15 cellular contexts compared by ENCODE assay signal in genomic region chr1:112991721-112992120, GRCh38. TPM values are rescaled to one million over a fixed set of nuclear protein-coding genes. Genes with fewer than 3 reads are reported as not detected.
DNase-seq lines count a peak whose midpoint lies in the region; ATAC-seq and TF ChIP-seq lines count a peak whose summit lies in the region.
"Had no signal": no experiment of that assay in that cellular context is flagged by ENCODE, and none has a peak within 500 bp of the region (broad histone marks: within the 10 kb centered on the region; RNA-seq: fewer than 3 reads in every experiment).

No MANE protein-coding gene starts in this region.

- no peak overlapping the region for H3K9ac ChIP-seq in PC-3 (ENCODE audit: low read length)

- intact Hi-C loops in heart left ventricle (cut with DNase I): loop anchor here in 1 of 10 donors (5.0 kb wide), 1 partner anchor 36 kb away; no protein-coding TSS in a partner anchor
- intact Hi-C loops in cardiac septum (cut with DNase I): no loop called here
- intact Hi-C loops in PC-3 (cut with micrococcal nuclease): no loop called here

- H3K9me3 Mint-ChIP-seq in brain: no peaks in the 10 kb centered on the region

- CTCF ChIA-PET in PC-3 (lab: Charles Lee): interaction anchor here (0.6 kb wide), 1 partner anchor 50 kb away, joined by 4 read pairs; no protein-coding TSS in a partner anchor

- H3K4me3 Mint-ChIP-seq in brain: no peak overlapping the region

- ATAC-seq in heart left ventricle: peak in 1 of 4 donors; percentile 35
- no peak for ATAC-seq in GM18502 (IDR thresholded peaks at IDR 0.05; ENCODE audit: poor library complexity, unreplicated experiment)
- no peak for ATAC-seq in PC-3
- ATAC-seq in HG03565 (IDR thresholded peaks at IDR 0.05; ENCODE audit: unreplicated experiment): no peak

- whole genome bisulfite sequencing in heart left ventricle, 4 donors: 67 to 89% (median 80%) methylated on average over 3 of the region's 3 CpGs

- H3K4me1 Mint-ChIP-seq in brain: peaks cover 12% of the 10 kb centered on the region

- H2AFZ ChIP-seq in PC-3 (ENCODE audit: low read length): no peak overlapping the region

- no peaks in the 10 kb centered on the region for H4K20me1 ChIP-seq in PC-3 (ENCODE audit: low read length)

- POLR2A ChIA-PET in PC-3 (lab: Charles Lee; ENCODE audit: unreplicated experiment): no interaction called here

- no peak overlapping the region for H3K4me2 ChIP-seq in PC-3 (ENCODE audit: low read length)

- H3K4me1 ChIP-seq in heart left ventricle (peaks cover 0 to 49% (median 9%) of the 10 kb centered on the region in 12 donors), PC-3 (ENCODE audit: insufficient read depth, low read length) (peaks cover 23% of the 10 kb centered on the region)
- H3K4me1 ChIP-seq: HAP-1 had no signal

- no peaks in the 10 kb centered on the region for H3K27me3 ChIP-seq in heart left ventricle
- no peaks in the 10 kb centered on the region for H3K27me3 ChIP-seq in PC-3 (ENCODE audit: low read length)

- TF ChIP-seq CTCF in heart left ventricle (IDR thresholded peaks at IDR 0.05): no peak
- no peak for TF ChIP-seq CTCF in brain (conservative IDR thresholded peaks at IDR 0.05)
- no peak for TF ChIP-seq CTCF in PC-3 (conservative IDR thresholded peaks at IDR 0.05; ENCODE audit: low read depth, low read length)

- H3K27ac ChIP-seq in heart left ventricle (peak overlapping the region in 9 of 12 donors; percentile 5 to 94 (median 83)), PC-3 (ENCODE audit: low read length) (no peak overlapping the region)

- H3K9me3 ChIP-seq in heart left ventricle (no peaks in the 10 kb centered on the region), PC-3 (ENCODE audit: low read length) (no peaks in the 10 kb centered on the region)
- H3K9me3 ChIP-seq: HAP-1 had no signal

- no peaks in the 10 kb centered on the region for H3K9me2 ChIP-seq in PC-3 (replicated peaks; ENCODE audit: low read length)

- H3K4me3 ChIP-seq in heart left ventricle (no peak overlapping the region), PC-3 (ENCODE audit: low read length) (no peak overlapping the region)
- H3K4me3 ChIP-seq: HAP-1 had no signal

- no TSS peak for BruUV-seq in PC-3 (replicated peaks; lab: Mats Ljungman, UMichigan)

- peaks cover 0 to under 1% (median 0%) of the 10 kb centered on the region in 9 donors for H3K36me3 ChIP-seq in heart left ventricle
- no peaks in the 10 kb centered on the region for H3K36me3 ChIP-seq in PC-3 (ENCODE audit: low read depth, low read length)
- H3K36me3 ChIP-seq: HAP-1 had no signal

- no peaks in the 10 kb centered on the region for H3K79me2 ChIP-seq in PC-3 (ENCODE audit: low read length)

- peaks cover 14% of the 10 kb centered on the region for H3K36me3 Mint-ChIP-seq in brain

- no peak for DNase-seq in heart left ventricle
- no peak for DNase-seq in cardiac septum (ENCODE audit: low spot score)
- DNase-seq in foreskin melanocyte: peak; percentile 70
- DNase-seq in PC-3: no peak
- no peak for DNase-seq in H4 (ENCODE audit: low spot score)
- DNase-seq: C1 segment of cervical spinal cord; DMS153; EL; NCI-H146; NCI-H69; NK-92 treated with Interleukin-12 subunit alpha and Interleukin-12 subunit beta, amount 100 ng/mL, for 24 hours had no signal

- H3K27me3 Mint-ChIP-seq in brain: no peaks in the 10 kb centered on the region

- no peak for TF ChIP-seq POLR2A in heart left ventricle (IDR thresholded peaks at IDR 0.05)

- peak overlapping the region in 3 of 5 experiments; percentile 64 to 85 (median 78) for H3K27ac Mint-ChIP-seq in brain

- no peaks in the 10 kb centered on the region for H3F3A ChIP-seq in PC-3 (ENCODE audit: low read length, unreplicated experiment)

RNA-seq across cellular contexts. Expression of gene SLC16A1, which starts 35.7 kb away (rescaled TPM):
- 100 to 1,000 TPM; 116 to 192 (median 133) TPM for total RNA-seq in heart left ventricle
- polyA plus RNA-seq in heart left ventricle: 10 to 100 TPM; 60.5 to 75.1 TPM
- 119 TPM for total RNA-seq in cardiac septum
- polyA plus RNA-seq in brain (ENCODE audit: insufficient read depth, low read depth, low replicate concordance): 38.9 TPM
- 103 and 116 TPM in 2 replicates for total RNA-seq in PC-3 (2014; rRNA removed)
- total RNA-seq in H4 (2014; rRNA removed; shearing (Covaris generic)): 59.6 and 67.3 TPM in 2 replicates
